ENCODE assay signal across 1 cellular context in the genomic region with DNA sequence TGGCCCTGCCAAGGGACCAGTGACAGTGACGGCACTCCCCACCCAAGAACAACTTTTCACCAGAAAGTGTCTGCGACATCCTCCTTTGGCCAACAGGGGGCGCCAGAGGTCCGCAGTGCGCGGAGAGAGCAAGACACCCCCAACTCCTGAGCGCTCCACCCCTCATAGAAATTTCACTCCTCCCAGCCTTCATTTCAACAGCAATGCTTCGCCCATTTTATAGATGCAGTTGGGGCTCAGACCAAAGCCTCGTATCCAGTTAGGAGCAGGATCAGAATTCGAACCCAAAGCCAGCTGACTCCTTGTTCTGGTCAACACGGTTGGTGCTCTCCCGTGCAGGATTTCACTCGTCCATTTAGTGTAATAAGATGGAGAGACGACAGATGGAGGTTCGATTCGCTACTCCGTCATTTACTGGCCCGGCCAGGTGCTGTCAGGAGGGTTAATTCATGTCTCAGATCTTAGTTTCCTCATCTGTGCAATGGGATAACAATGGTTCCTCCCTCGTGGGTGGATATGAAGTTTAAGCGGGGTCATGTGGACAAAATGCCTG.
TF ChIP-seq lines count a peak whose summit lies in the region.

No MANE protein-coding gene starts in this region.

TF ChIP-seq in HepG2, 621 proteins besides CTCF, POLR2A, EP300 and RAD21 (continued from another document):
- TF ChIP-seq, protein P1, sequence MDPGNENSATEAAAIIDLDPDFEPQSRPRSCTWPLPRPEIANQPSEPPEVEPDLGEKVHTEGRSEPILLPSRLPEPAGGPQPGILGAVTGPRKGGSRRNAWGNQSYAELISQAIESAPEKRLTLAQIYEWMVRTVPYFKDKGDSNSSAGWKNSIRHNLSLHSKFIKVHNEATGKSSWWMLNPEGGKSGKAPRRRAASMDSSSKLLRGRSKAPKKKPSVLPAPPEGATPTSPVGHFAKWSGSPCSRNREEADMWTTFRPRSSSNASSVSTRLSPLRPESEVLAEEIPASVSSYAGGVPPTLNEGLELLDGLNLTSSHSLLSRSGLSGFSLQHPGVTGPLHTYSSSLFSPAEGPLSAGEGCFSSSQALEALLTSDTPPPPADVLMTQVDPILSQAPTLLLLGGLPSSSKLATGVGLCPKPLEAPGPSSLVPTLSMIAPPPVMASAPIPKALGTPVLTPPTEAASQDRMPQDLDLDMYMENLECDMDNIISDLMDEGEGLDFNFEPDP (CRISPR knock-in tag; conservative IDR thresholded peaks at IDR 0.05) = 0 out of 2 replicates have a peak, but pooled peaks have one; percentile 26
- TF ChIP-seq ZNF687 (CRISPR knock-in tag; IDR thresholded peaks at IDR 0.05) (peak; percentile 24; the same call in 1 of the 2 replicates), SAP130 (CRISPR knock-in tag; IDR thresholded peaks at IDR 0.05; ENCODE audit: low read depth) (peak; percentile 42; the same call in 1 of the 2 replicates), ZBTB7A (CRISPR knock-in tag; IDR thresholded peaks at IDR 0.05) (no peak), TAF1 (CRISPR knock-in tag; IDR thresholded peaks at IDR 0.05) (no peak), SALL1 (CRISPR knock-in tag; IDR thresholded peaks at IDR 0.05) (peak; percentile 55)
